18 cellular contexts compared by ENCODE assay signal in the genomic region with DNA sequence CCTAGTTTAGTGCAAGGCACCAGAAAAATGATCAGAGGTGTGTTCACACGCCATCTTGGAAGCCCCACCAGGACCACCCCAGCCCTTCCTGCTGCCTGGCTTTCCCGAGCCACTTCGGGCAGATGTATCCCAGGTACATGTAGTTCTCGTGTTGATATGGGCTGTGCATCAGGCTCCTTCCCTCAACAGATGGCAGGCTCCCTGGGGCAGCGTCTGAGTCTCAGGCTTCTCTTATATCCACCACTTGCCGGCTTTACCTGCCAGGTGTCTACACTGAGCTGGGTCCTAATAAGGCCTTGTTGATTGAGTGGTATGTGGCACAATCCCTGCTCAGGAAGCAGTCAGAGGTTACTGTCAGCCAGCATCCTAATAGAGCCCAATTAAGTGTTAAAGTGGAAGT. TPM values are rescaled to one million over a fixed set of nuclear protein-coding genes. Genes with fewer than 3 reads are reported as not detected.
DNase-seq lines count a peak whose midpoint lies in the region; ATAC-seq and TF ChIP-seq lines count a peak whose summit lies in the region.
"Had no signal": no experiment of that assay in that cellular context is flagged by ENCODE, and none has a peak within 500 bp of the region (broad histone marks: within the 10 kb centered on the region; RNA-seq: fewer than 3 reads in every experiment).

No MANE protein-coding gene starts in this region.

- peak overlapping the region in 2 of 4 donors; percentile 1 to 14 for H3K4me3 ChIP-seq in Peyer's patch

- H3K36me3 Mint-ChIP-seq in activated T-helper 17 cell treated with anti-CD3 and anti-CD28 coated beads, Interleukin-2, amount 50 U/mL, for 72 hours (ENCODE audit: low read depth): no peaks in the 10 kb centered on the region

- peaks cover 0 to 39% (median 1%) of the 10 kb centered on the region in 4 donors for H3K4me1 ChIP-seq in Peyer's patch

- ATAC-seq in left colon: peak; percentile 0
- ATAC-seq in activated T-helper 17 cell treated with anti-CD3 and anti-CD28 coated beads, Interleukin-2, amount 50 U/mL, for 72 hours (replicated peaks): no peak

- no peak for TF ChIP-seq POLR2A in Peyer's patch (IDR thresholded peaks at IDR 0.05)
- TF ChIP-seq POLR2A in erythroblast (IDR thresholded peaks at IDR 0.05; ENCODE audit: low read length): no peak

- H3K4me3 Mint-ChIP-seq in activated T-helper 17 cell treated with anti-CD3 and anti-CD28 coated beads, Interleukin-2, amount 50 U/mL, for 72 hours: no peak overlapping the region
- H3K4me3 Mint-ChIP-seq: HFFc6 had no signal

- H3K4me1 Mint-ChIP-seq in activated T-helper 17 cell treated with anti-CD3 and anti-CD28 coated beads, Interleukin-2, amount 50 U/mL, for 72 hours: no peaks in the 10 kb centered on the region

- no peaks in the 10 kb centered on the region for H3K27me3 ChIP-seq in Peyer's patch

- intact Hi-C loops in left colon (cut with DNase I, micrococcal nuclease): no loop called here

- peak overlapping the region in 3 of 4 donors; percentile 58 to 95 (median 79) for H3K27ac ChIP-seq in Peyer's patch

- no peaks in the 10 kb centered on the region for H3K36me3 ChIP-seq in Peyer's patch

- no peaks in the 10 kb centered on the region for H3K9me3 Mint-ChIP-seq in activated T-helper 17 cell treated with anti-CD3 and anti-CD28 coated beads, Interleukin-2, amount 50 U/mL, for 72 hours
- H3K9me3 Mint-ChIP-seq: HFFc6 had no signal

- no peak overlapping the region for H3K27ac Mint-ChIP-seq in activated T-helper 17 cell treated with anti-CD3 and anti-CD28 coated beads, Interleukin-2, amount 50 U/mL, for 72 hours
- H3K27ac Mint-ChIP-seq: HFFc6 had no signal

- no peaks in the 10 kb centered on the region for H3K9me3 ChIP-seq in Peyer's patch

- DNase-seq in NCI-H2107 treated with DMSO at 0.1 percent for 48 hours (lab: John Stamatoyannopoulos, UW; ENCODE audit: unreplicated experiment) (peak; percentile 25), NCI-H2107 (lab: John Stamatoyannopoulos, UW) (no peak), NCI-H2171 (lab: John Stamatoyannopoulos, UW) (peak; percentile 95), Peyer's patch (no peak), left colon (no peak), erythroblast (lab: John Stamatoyannopoulos, UW) (no peak)
- DNase-seq in stimulated activated CD4-positive, alpha-beta T cell treated with anti-CD3 and anti-CD28 coated beads, Interleukin-2, amount 100 ng/mL, for 24 hours: no peak
- DNase-seq: Calu3; CD4-positive, CD25-positive, alpha-beta regulatory T cell; EL; HFFc6; NCI-H1105 treated with DMSO at 0.1 percent for 48 hours; NCI-H2081 had no signal

- no peak for TF ChIP-seq CTCF in Peyer's patch (IDR thresholded peaks at IDR 0.05)

- peaks cover 25% of the 10 kb centered on the region for H3K27me3 Mint-ChIP-seq in activated T-helper 17 cell treated with anti-CD3 and anti-CD28 coated beads, Interleukin-2, amount 50 U/mL, for 72 hours

RNA-seq across cellular contexts. Expression of gene GPA33, which starts 8.6 kb away (rescaled TPM):
- total RNA-seq in Peyer's patch: 100 to 1,000 TPM in 3 of 4 donors, 10 to 100 TPM in 1; 15.7 to 397 (median 317) TPM
- total RNA-seq in left colon: 100 to 1,000 TPM; 584 to 629 TPM
- under 1 TPM; 0.26 to 0.58 TPM for total RNA-seq in activated T-helper 17 cell treated with anti-CD3 and anti-CD28 coated beads, Interleukin-2, amount 50 U/mL, for 72 hours
- total RNA-seq: A673, Calu3, HepG2, HFFc6, NCI-H460 had no signal

RNA-seq across cellular contexts. Expression of gene STYXL2, which starts 12.3 kb away (rescaled TPM):
- total RNA-seq in Peyer's patch (not detected), left colon (under 1 TPM in 1 of 2 donors, not detected in 1; 0.34 TPM)
- total RNA-seq in activated T-helper 17 cell treated with anti-CD3 and anti-CD28 coated beads, Interleukin-2, amount 50 U/mL, for 72 hours: not detected
- total RNA-seq: A673; Calu3; CD4-positive, CD25-positive, alpha-beta regulatory T cell; HepG2; HFFc6; NCI-H460; T-helper 2 cell treated with Interferon-gamma antibody and Interleukin-4, amounts not matched to agents 100 ng/mL and 5 ng/mL, for 36 hours had no signal

Comparison
In these comparisons a context has a peak if more than half of its experiments do, and no peak if none do; other contexts are left out.
1. DNase-seq: peak in NCI-H2107 treated with DMSO at 0.1 percent for 48 hours (single experiment) and NCI-H2171 (single experiment); none in NCI-H2107 (single experiment), Peyer's patch (0 of 3), left colon (0 of 2), erythroblast (0 of 2) and stimulated activated CD4-positive, alpha-beta T cell treated with anti-CD3 and anti-CD28 coated beads, Interleukin-2, amount 100 ng/mL, for 24 hours (0 of 2).
2. RNA of gene GPA33, which starts 8.6 kb away (total RNA-seq): 584 to 629 TPM in left colon and 15.7 to 397 TPM in Peyer's patch; 0.26 to 0.58 TPM in activated T-helper 17 cell treated with anti-CD3 and anti-CD28 coated beads, Interleukin-2, amount 50 U/mL, for 72 hours; every median in the first group is over 10 times any median in the second.